9 cellular contexts compared by ENCODE assay signal in genomic region chr9:738209-738915, GRCh38.
DNase-seq lines count a peak whose midpoint lies in the region; ATAC-seq, FAIRE-seq and TF ChIP-seq lines count a peak whose summit lies in the region.
"Had no signal": no experiment of that assay in that cellular context is flagged by ENCODE, and none has a peak within 500 bp of the region (broad histone marks: within the 10 kb centered on the region; RNA-seq: fewer than 3 reads in every experiment).

No MANE protein-coding gene starts in this region.

- no peak overlapping the region for H3K27ac Mint-ChIP-seq in GM23338

- H2AFZ ChIP-seq in GM23338, result no peak overlapping the region

- FAIRE-seq in small intestine (lab: Jason Lieb, UNC), result no peak

- no peaks in the 10 kb centered on the region for H3F3A ChIP-seq in GM23338 (replicated peaks; ENCODE audit: low read depth)

- DNase-seq in GM23338 (ENCODE audit: low spot score) (no peak), heart right ventricle (peak; percentile 42 to 76), small intestine (peak; percentile 31), 8988T (no peak), NCI-H128 (lab: John Stamatoyannopoulos, UW; ENCODE audit: unreplicated experiment) (no peak), NAMALWA (ENCODE audit: low spot score) (no peak)
- no peak for DNase-seq in NK-92 treated with Interleukin-12 subunit alpha and Interleukin-12 subunit beta, amount 100 ng/mL, for 24 hours (lab: John Stamatoyannopoulos, UW)
- DNase-seq: NCI-H524 treated with DMSO at 0.1 percent for 48 hours had no signal

- H3K79me2 ChIP-seq in GM23338 (replicated peaks; ENCODE audit: insufficient read depth), result no peaks in the 10 kb centered on the region

- H3K9me3 ChIP-seq in heart right ventricle (no peaks in the 10 kb centered on the region), small intestine (ENCODE audit: control insufficient read depth, low read depth) (no peaks in the 10 kb centered on the region)

- H3K4me1 ChIP-seq in GM23338 (ENCODE audit: insufficient read depth) (no peaks in the 10 kb centered on the region), heart right ventricle (peaks cover 24 to 75% (median 52%) of the 10 kb centered on the region in 9 donors), small intestine (ENCODE audit: control insufficient read depth in 2 of 2, insufficient read depth in 1 of 2, low read depth in 1 of 2, low read length in 1 of 2) (peaks cover 0 to 4% of the 10 kb centered on the region in 2 donors)

- no peaks in the 10 kb centered on the region for H3K27me3 ChIP-seq in GM23338 (ENCODE audit: insufficient read depth)
- no peaks in the 10 kb centered on the region for H3K27me3 ChIP-seq in heart right ventricle
- H3K27me3 ChIP-seq in small intestine (ENCODE audit: control insufficient read depth in 2 of 2, insufficient read depth in 2 of 2, low read length in 2 of 2), result no peaks in the 10 kb centered on the region

- peak overlapping the region; percentile 32; the same call in 1 of the 2 replicates for H3K27ac ChIP-seq in GM23338 (ENCODE audit: low read depth)
- peak overlapping the region; percentile 23 for H3K27ac ChIP-seq in angular gyrus (ENCODE audit: low read depth, low read length)
- H3K27ac ChIP-seq in heart right ventricle, result peak overlapping the region; percentile 37 to 94 (median 87)
- peak overlapping the region in 1 of 2 donors; percentile 89 for H3K27ac ChIP-seq in small intestine (ENCODE audit: low read depth in 1 of 2, low read length in 1 of 2)

- peaks cover 38% of the 10 kb centered on the region for H3K36me3 ChIP-seq in GM23338 (ENCODE audit: insufficient read depth)
- H3K36me3 ChIP-seq in heart right ventricle, result peaks cover 0 to 91% (median 41%) of the 10 kb centered on the region in 9 donors
- peaks cover 7 to 31% of the 10 kb centered on the region in 2 donors for H3K36me3 ChIP-seq in small intestine (ENCODE audit: control insufficient read depth in 2 of 2, insufficient read depth in 2 of 2, low read length in 2 of 2)

- no peaks in the 10 kb centered on the region for H3K9me3 Mint-ChIP-seq in GM23338

- no peak for TF ChIP-seq CTCF in GM23338 (conservative IDR thresholded peaks at IDR 0.05; ENCODE audit: low read depth in 2 of 2)
- no peak for TF ChIP-seq CTCF in heart right ventricle (IDR thresholded peaks at IDR 0.05)

- ATAC-seq in GM23338 (no peak), heart right ventricle (peak; percentile 70 to 89 (median 82))

- peaks cover 50% of the 10 kb centered on the region for H3K36me3 Mint-ChIP-seq in GM23338 (ENCODE audit: low read depth)

- H3K4me3 Mint-ChIP-seq in GM23338, result no peak overlapping the region

- H4K20me1 ChIP-seq in GM23338 (replicated peaks; ENCODE audit: insufficient read depth), result no peaks in the 10 kb centered on the region

- H3K4me1 Mint-ChIP-seq in GM23338, result no peaks in the 10 kb centered on the region

- H3K9me2 ChIP-seq in GM23338 (ENCODE audit: insufficient read depth), result no peaks in the 10 kb centered on the region

- H3K4me3 ChIP-seq in GM23338, result no peak overlapping the region
- no peak overlapping the region for H3K4me3 ChIP-seq in heart right ventricle
- H3K4me3 ChIP-seq in small intestine (ENCODE audit: low read depth in 1 of 2, low read length in 2 of 2), result no peak overlapping the region

- H3K4me2 ChIP-seq in GM23338, result no peak overlapping the region

- peaks cover 4% of the 10 kb centered on the region for H3K27me3 Mint-ChIP-seq in GM23338 (ENCODE audit: insufficient read depth, low read depth, poor library complexity)

- WGBS in heart right ventricle, 2 donors, result 52 to 56% methylated on average over 14 of the region's 14 CpGs
- 78 to 81% (median 78%) methylated on average over 14 of the region's 14 CpGs for WGBS in small intestine, 3 donors

- intact Hi-C loops in heart right ventricle (cut with DNase I), result loop anchor here in 2 of 10 donors (5.0 kb wide), 1 partner anchor 46 kb away; no protein-coding TSS in a partner anchor

TF ChIP-seq in GM23338, 12 proteins besides CTCF, POLR2A, EP300 and RAD21:
- TF ChIP-seq NANOG (IDR thresholded peaks at IDR 0.05; ENCODE audit: borderline replicate concordance) (no peak), POLR2AphosphoS5 (IDR thresholded peaks at IDR 0.05; ENCODE audit: low read depth) (no peak)

Comparison
In these comparisons a context has a peak if more than half of its experiments do, and no peak if none do; other contexts are left out.
1. DNase-seq: peak in heart right ventricle (2 of 2) and small intestine (single experiment); none in GM23338 (single experiment), 8988T (single experiment), NCI-H128 (single experiment), NAMALWA (single experiment) and NK-92 treated with Interleukin-12 subunit alpha and Interleukin-12 subunit beta, amount 100 ng/mL, for 24 hours (single experiment).